Comparison of ENCODE assay signal across 9 cellular contexts in genomic region chr11:111975076-111975806, GRCh38. TPM values are rescaled to one million over a fixed set of nuclear protein-coding genes. Genes with fewer than 3 reads are reported as not detected.
A peak's percentile ranks its signal among the peaks of the same experiment; 100 is the strongest.
DNase-seq lines count a peak whose midpoint lies in the region; ATAC-seq, FAIRE-seq and TF ChIP-seq lines count a peak whose summit lies in the region.
"Had no signal": no experiment of that assay in that cellular context is flagged by ENCODE, and none has a peak within 500 bp of the region (broad histone marks: within the 10 kb centered on the region; RNA-seq: fewer than 3 reads in every experiment).

No MANE protein-coding gene starts in this region.

- H3K27me3 ChIP-seq in endothelial cell of umbilical vein (ENCODE audit: control insufficient read depth in 2 of 2, insufficient read depth in 2 of 2, low read length in 2 of 2) = no peaks in the 10 kb centered on the region

- H3K4me2 ChIP-seq in endothelial cell of umbilical vein (ENCODE audit: insufficient read depth, low read length) = peak overlapping the region; percentile 2

- H3K27ac Mint-ChIP-seq in activated CD8-positive, alpha-beta T cell treated with anti-CD3 and anti-CD28 coated beads for 36 hours = no peak overlapping the region

- peak; percentile 21 for DNase-seq in AG20443 (ENCODE audit: low spot score)
- DNase-seq in NB4 (ENCODE audit: low read depth) = peak; percentile 6
- DNase-seq in endothelial cell of umbilical vein (ENCODE audit: low read depth, low spot score) = peak; percentile 88
- DNase-seq in mucosa of descending colon = peak in 1 of 3 donors; percentile 38
- no peak for DNase-seq in activated CD8-positive, alpha-beta T cell treated with anti-CD3 and anti-CD28 coated beads for 36 hours
- DNase-seq in retina = no peak
- no peak for DNase-seq in mesenteric fat pad (ENCODE audit: low spot score)
- DNase-seq: NK-92 treated with Interleukin-12 subunit alpha and Interleukin-12 subunit beta, amount 100 ng/mL, for 24 hours had no signal

- H3K9me1 ChIP-seq in endothelial cell of umbilical vein (replicated peaks; ENCODE audit: control insufficient read depth, extremely low read depth, insufficient read depth, low read length) = no peaks in the 10 kb centered on the region

- H3K9me3 ChIP-seq in endothelial cell of umbilical vein (replicated peaks; ENCODE audit: control insufficient read depth, insufficient read depth, low read length) (no peaks in the 10 kb centered on the region), mucosa of descending colon (no peaks in the 10 kb centered on the region)

- FAIRE-seq in endothelial cell of umbilical vein (lab: Jason Lieb, UNC) = peak; percentile 87

- peaks cover 4% of the 10 kb centered on the region for H3K79me2 ChIP-seq in endothelial cell of umbilical vein (ENCODE audit: control insufficient read depth, insufficient read depth, low read length)

- H3K4me3 ChIP-seq in NB4 (ENCODE audit: low read depth, low read length) (no peak overlapping the region), endothelial cell of umbilical vein (replicated peaks in 1 of 3; ENCODE audit: insufficient read depth in 1 of 3, low read depth in 1 of 3, low read length in 3 of 3) (no peak overlapping the region), mucosa of descending colon (no peak overlapping the region)

- peaks cover 45% of the 10 kb centered on the region for H3K4me1 ChIP-seq in endothelial cell of umbilical vein (ENCODE audit: control insufficient read depth, extremely low read depth, insufficient read depth, low read length)
- H3K4me1 ChIP-seq in mucosa of descending colon (ENCODE audit: low read depth) = peaks cover 16% of the 10 kb centered on the region

- no TSS peak for BruUV-seq in endothelial cell of umbilical vein (replicated peaks; lab: Mats Ljungman, UMichigan)

- no peak overlapping the region for H3K4me3 Mint-ChIP-seq in activated CD8-positive, alpha-beta T cell treated with anti-CD3 and anti-CD28 coated beads for 36 hours

- TF ChIP-seq CTCF in NB4 (IDR thresholded peaks at IDR 0.05; ENCODE audit: low read depth, low read length) (peak; percentile 24), endothelial cell of umbilical vein (IDR thresholded peaks at IDR 0.05; ENCODE audit: extremely low read depth in 1 of 2, insufficient read depth in 1 of 2, low read depth in 1 of 2, low read length in 2 of 2) (peak; percentile 35 to 41), mucosa of descending colon (IDR thresholded peaks at IDR 0.05) (no peak)
- TF ChIP-seq CTCF in activated CD8-positive, alpha-beta T cell treated with anti-CD3 and anti-CD28 coated beads for 36 hours (IDR thresholded peaks at IDR 0.05) = no peak

- H3K36me3 ChIP-seq in endothelial cell of umbilical vein (ENCODE audit: control insufficient read depth in 2 of 2, extremely low read depth in 1 of 2, insufficient read depth in 2 of 2, low read length in 2 of 2) (no peaks in the 10 kb centered on the region), mucosa of descending colon (ENCODE audit: low read depth) (no peaks in the 10 kb centered on the region)

- no peak for TF ChIP-seq POLR2A in NB4 (IDR thresholded peaks at IDR 0.05; ENCODE audit: extremely low read depth, insufficient read length)
- peak; percentile 54 for TF ChIP-seq POLR2A in endothelial cell of umbilical vein (IDR thresholded peaks at IDR 0.05; ENCODE audit: low read depth, low read length)

- intact Hi-C loops in endothelial cell of umbilical vein (cut with micrococcal nuclease) (loop anchor here (1.0 to 5.0 kb wide), 3 partner anchors 31 to 373 kb away; partner anchors contain the start of gene SIK2), mucosa of descending colon (cut with DNase I, micrococcal nuclease) (loop anchor here in 1 of 2 donors (5.0 kb wide), 1 partner anchor 38 kb away; the partner anchor contains the start of gene DIXDC1)
- intact Hi-C loops in activated CD8-positive, alpha-beta T cell treated with anti-CD3 and anti-CD28 coated beads for 36 hours (cut with micrococcal nuclease) = loop anchor here (5.0 kb wide), 2 partner anchors 38 to 98 kb away; partner anchors contain the start of genes CFAP68, DIXDC1 and FDXACB1

- peaks cover 30% of the 10 kb centered on the region for H3K27me3 Mint-ChIP-seq in activated CD8-positive, alpha-beta T cell treated with anti-CD3 and anti-CD28 coated beads for 36 hours

- peaks cover 4% of the 10 kb centered on the region for H3K4me1 Mint-ChIP-seq in activated CD8-positive, alpha-beta T cell treated with anti-CD3 and anti-CD28 coated beads for 36 hours (ENCODE audit: low read depth)

- no peaks in the 10 kb centered on the region for H3K9me3 Mint-ChIP-seq in activated CD8-positive, alpha-beta T cell treated with anti-CD3 and anti-CD28 coated beads for 36 hours

- CTCF ChIA-PET in endothelial cell of umbilical vein (lab: Charles Lee) = interaction anchor here (0.8 to 13.5 kb wide), 8 partner anchors 9 to 105 kb away, joined by 3 to 407 read pairs (median 5); partner anchors contain the start of gene ALG9
- CTCF ChIA-PET in activated CD8-positive, alpha-beta T cell treated with anti-CD3 and anti-CD28 coated beads for 36 hours (lab: Charles Lee) = interaction anchor here (0.6 to 10.3 kb wide), 3 partner anchors 38 to 556 kb away, joined by 3 to 223 read pairs (median 3); partner anchors contain the start of gene DIXDC1

- dilution Hi-C loops in endothelial cell of umbilical vein (cut with MboI; ENCODE audit: extremely low pct_ligation_motif_present, low sequenced_read_pairs) = no loop called here

- H2AFZ ChIP-seq in endothelial cell of umbilical vein (ENCODE audit: low read depth, low read length) = no peak overlapping the region

- H3K9ac ChIP-seq in endothelial cell of umbilical vein (replicated peaks; ENCODE audit: extremely low read depth, insufficient read depth, low read length) = no peak overlapping the region

- POLR2A ChIA-PET in endothelial cell of umbilical vein (lab: Charles Lee) = interaction anchor here (0.5 kb wide), 1 partner anchor 38 kb away, joined by 5 read pairs; the partner anchor contains the start of gene DIXDC1
- POLR2A ChIA-PET in activated CD8-positive, alpha-beta T cell treated with anti-CD3 and anti-CD28 coated beads for 36 hours (lab: Charles Lee) = no interaction called here

- no peaks in the 10 kb centered on the region for H4K20me1 ChIP-seq in endothelial cell of umbilical vein (replicated peaks; ENCODE audit: control insufficient read depth, extremely low read depth, insufficient read depth, low read length)

- peak overlapping the region; percentile 29 for H3K27ac ChIP-seq in endothelial cell of umbilical vein (ENCODE audit: insufficient read depth, low read depth, low read length)

- ATAC-seq in mucosa of descending colon (peak; percentile 59), GM21786 (IDR thresholded peaks at IDR 0.05; ENCODE audit: unreplicated experiment) (no peak)
- ATAC-seq in activated CD8-positive, alpha-beta T cell treated with anti-CD3 and anti-CD28 coated beads for 36 hours = no peak

- peaks cover 3% of the 10 kb centered on the region for H3K36me3 Mint-ChIP-seq in activated CD8-positive, alpha-beta T cell treated with anti-CD3 and anti-CD28 coated beads for 36 hours (ENCODE audit: low read depth)

TF ChIP-seq in endothelial cell of umbilical vein, 7 proteins besides CTCF, POLR2A, EP300 and RAD21 (continues in another document):
- TF ChIP-seq MYC (IDR thresholded peaks at IDR 0.05; ENCODE audit: low read depth, low read length) (no peak), FOS (IDR thresholded peaks at IDR 0.05; ENCODE audit: borderline replicate concordance, insufficient read depth, low read length) (peak; percentile 27), GATA2 (IDR thresholded peaks at IDR 0.05; ENCODE audit: insufficient read depth, insufficient read length, low read depth, low read length) (peak; percentile 40), JUN (IDR thresholded peaks at IDR 0.05; ENCODE audit: borderline replicate concordance, insufficient read depth, insufficient read length, low read depth) (no peak)

RNA-seq across cellular contexts. Expression of gene DIXDC1, which starts 38.1 kb away (rescaled TPM):
- total RNA-seq in endothelial cell of umbilical vein (18.6 and 20.0 TPM in 2 replicates), mucosa of descending colon (10 to 100 TPM; 11.1 to 61.8 (median 11.7) TPM), mesenteric fat pad (48.8 TPM)
- 6.4 and 8.0 TPM in 2 replicates for polyA plus RNA-seq in endothelial cell of umbilical vein
- polyA plus RNA-seq in endothelial cell of umbilical vein (2011; cell fraction: cytosol; rRNA removed) = 11.6 and 12.0 TPM in 2 replicates
- 16.6 and 17.8 TPM in 2 replicates for polyA plus RNA-seq in endothelial cell of umbilical vein (2011; cell fraction: nucleus; rRNA removed)
- 29.2 and 41.9 TPM in 2 replicates for polyA plus RNA-seq in endothelial cell of umbilical vein (2012)
- 20.9 and 32.4 TPM in 2 replicates for polyA minus RNA-seq in endothelial cell of umbilical vein
- 4.8 TPM for polyA minus RNA-seq in endothelial cell of umbilical vein (2011; cell fraction: cytosol; rRNA and poly(A)+ RNA removed)
- polyA minus RNA-seq in endothelial cell of umbilical vein (2011; cell fraction: nucleus; rRNA and poly(A)+ RNA removed) = 18.1 and 21.2 TPM in 2 replicates
- 1 to 10 TPM; 9.1 to 9.4 TPM for total RNA-seq in activated CD8-positive, alpha-beta T cell treated with anti-CD3 and anti-CD28 coated beads for 36 hours

RNA-seq across cellular contexts. Expression of gene DLAT, which starts 50.0 kb away (rescaled TPM):
- total RNA-seq in endothelial cell of umbilical vein (40.1 and 41.3 TPM in 2 replicates), mucosa of descending colon (10 to 100 TPM; 51.1 to 54.2 (median 51.4) TPM), mesenteric fat pad (77.7 TPM)
- polyA plus RNA-seq in endothelial cell of umbilical vein = 10.5 and 13.3 TPM in 2 replicates
- 18.3 and 22.7 TPM in 2 replicates for polyA plus RNA-seq in endothelial cell of umbilical vein (2011; cell fraction: cytosol; rRNA removed)
- 14.8 and 16.6 TPM in 2 replicates for polyA plus RNA-seq in endothelial cell of umbilical vein (2011; cell fraction: nucleus; rRNA removed)
- polyA plus RNA-seq in endothelial cell of umbilical vein (2012) = 24.6 and 38.2 TPM in 2 replicates
- 20.8 and 22.5 TPM in 2 replicates for polyA minus RNA-seq in endothelial cell of umbilical vein
- 43.5 TPM for polyA minus RNA-seq in endothelial cell of umbilical vein (2011; cell fraction: cytosol; rRNA and poly(A)+ RNA removed)
- 11.1 and 12.8 TPM in 2 replicates for polyA minus RNA-seq in endothelial cell of umbilical vein (2011; cell fraction: nucleus; rRNA and poly(A)+ RNA removed)
- total RNA-seq in activated CD8-positive, alpha-beta T cell treated with anti-CD3 and anti-CD28 coated beads for 36 hours = 10 to 100 TPM; 50.3 to 51.4 TPM

RNA-seq across cellular contexts. Expression of gene C11orf52, which starts 56.5 kb away (rescaled TPM):
- 0.31 and 0.99 TPM in 2 replicates for total RNA-seq in endothelial cell of umbilical vein
- polyA plus RNA-seq in endothelial cell of umbilical vein = 0.76 and 1.2 TPM in 2 replicates
- polyA plus RNA-seq in endothelial cell of umbilical vein (2011; cell fraction: cytosol; rRNA removed) = 0.66 and 0.81 TPM in 2 replicates
- 0.26 and 0.49 TPM in 2 replicates for polyA plus RNA-seq in endothelial cell of umbilical vein (2011; cell fraction: nucleus; rRNA removed)
- 0.91 and 2.5 TPM in 2 replicates for polyA plus RNA-seq in endothelial cell of umbilical vein (2012)
- 0.34 TPM in 1 of 2 replicates, not detected in the other for polyA minus RNA-seq in endothelial cell of umbilical vein
- polyA minus RNA-seq in endothelial cell of umbilical vein (2011; cell fraction: cytosol; rRNA and poly(A)+ RNA removed) = not detected
- polyA minus RNA-seq in endothelial cell of umbilical vein (2011; cell fraction: nucleus; rRNA and poly(A)+ RNA removed) = not detected in 2 replicates
- 10 to 100 TPM in 1 of 3 donors, 1 to 10 TPM in 2; 3.2 to 12.8 (median 7.7) TPM for total RNA-seq in mucosa of descending colon
- total RNA-seq in activated CD8-positive, alpha-beta T cell treated with anti-CD3 and anti-CD28 coated beads for 36 hours = not detected
- total RNA-seq in mesenteric fat pad = 3.1 TPM

Comparison
In these comparisons a context has a peak if more than half of its experiments do, and no peak if none do; other contexts are left out.
1. DNase-seq: peak in AG20443 (single experiment), NB4 (single experiment) and endothelial cell of umbilical vein (single experiment); none in activated CD8-positive, alpha-beta T cell treated with anti-CD3 and anti-CD28 coated beads for 36 hours (single experiment), retina (single experiment) and mesenteric fat pad (single experiment).
2. CTCF ChIP-seq: peak in NB4 (single experiment) and endothelial cell of umbilical vein (2 of 2); none in mucosa of descending colon (single experiment) and activated CD8-positive, alpha-beta T cell treated with anti-CD3 and anti-CD28 coated beads for 36 hours (single experiment).